ENCODE assay signal across 8 cellular contexts in genomic region chr6:13813621-13814175, GRCh38. TPM values are rescaled to one million over a fixed set of nuclear protein-coding genes. Genes with fewer than 3 reads are reported as not detected.
DNase-seq lines count a peak whose midpoint lies in the region; ATAC-seq and TF ChIP-seq lines count a peak whose summit lies in the region.

No MANE protein-coding gene starts in this region.

- H3K9ac ChIP-seq in KMS-11, result peak overlapping the region; percentile 90

- peaks cover 1% of the 10 kb centered on the region for H3K27me3 Mint-ChIP-seq in GM23338 (ENCODE audit: insufficient read depth, low read depth, poor library complexity)

- no peaks in the 10 kb centered on the region for H3K36me3 ChIP-seq in GM23338 (ENCODE audit: insufficient read depth)
- H3K36me3 ChIP-seq in KMS-11 (ENCODE audit: insufficient read depth), result no peaks in the 10 kb centered on the region
- H3K36me3 ChIP-seq in breast epithelium, result no peaks in the 10 kb centered on the region
- no peaks in the 10 kb centered on the region for H3K36me3 ChIP-seq in gastrocnemius medialis

- H3K4me2 ChIP-seq in GM23338 (peak overlapping the region; percentile 85), KMS-11 (peak overlapping the region; percentile 65)

- H3K4me1 ChIP-seq in GM23338 (ENCODE audit: insufficient read depth), result peaks cover 23% of the 10 kb centered on the region
- peaks cover 38% of the 10 kb centered on the region for H3K4me1 ChIP-seq in KMS-11 (ENCODE audit: low read depth, poor library complexity, severe bottlenecking)
- H3K4me1 ChIP-seq in breast epithelium, result peaks cover 0 to 8% of the 10 kb centered on the region in 2 donors
- H3K4me1 ChIP-seq in gastrocnemius medialis, result peaks cover 30 to 31% of the 10 kb centered on the region in 2 donors

- H3K9me2 ChIP-seq in GM23338 (ENCODE audit: insufficient read depth), result no peaks in the 10 kb centered on the region

- DNase-seq in activated T-cell treated with anti-CD3 and anti-CD28 coated beads for 1 hour (ENCODE audit: low read depth) (peak; percentile 5), GM23338 (ENCODE audit: low spot score) (peak; percentile 97), RWPE1 (ENCODE audit: low spot score) (peak; percentile 78), breast epithelium (ENCODE audit: low spot score in 2 of 2) (peak; percentile 47 to 63), gastrocnemius medialis (peak in 1 of 2 donors; percentile 10)
- DNase-seq in activated T-cell treated with anti-CD3 and anti-CD28 coated beads, Interleukin-2, amount 50 U/mL, for 1 hour, result no peak

- H3K4me3 ChIP-seq in GM23338 (peak overlapping the region; percentile 67), KMS-11 (IDR thresholded peaks at IDR 0.05; ENCODE audit: insufficient read depth, low read depth, low read length) (no peak overlapping the region), breast epithelium (peak overlapping the region; percentile 62 to 99 (median 92)), iPS-18c (ENCODE audit: insufficient read depth, low read depth, low read length) (peak overlapping the region; percentile 90), gastrocnemius medialis (peak overlapping the region; percentile 74 to 98 (median 82))

- H3K4me1 Mint-ChIP-seq in GM23338, result peaks cover 26% of the 10 kb centered on the region

- peak overlapping the region; percentile 93; the same call in 1 of the 2 replicates for H2AFZ ChIP-seq in GM23338
- H2AFZ ChIP-seq in KMS-11 (ENCODE audit: low read depth), result peak overlapping the region; percentile 82

- H3K79me2 ChIP-seq in GM23338 (replicated peaks; ENCODE audit: insufficient read depth) (peaks cover 47% of the 10 kb centered on the region), KMS-11 (ENCODE audit: insufficient read depth, low read depth) (peaks cover 39% of the 10 kb centered on the region)

- TF ChIP-seq POLR2A in breast epithelium (IDR thresholded peaks at IDR 0.05) (no peak), gastrocnemius medialis (IDR thresholded peaks at IDR 0.05) (no peak)

- ATAC-seq in GM23338 (peak; percentile 83), gastrocnemius medialis (peak; percentile 20 to 35)

- POLR2A ChIA-PET in RWPE1 (lab: Yijun Ruan, JAX; ENCODE audit: low non-redundant PET), result interaction anchor here (1.2 kb wide), 1 partner anchor 64 kb away, joined by 3 read pairs; no protein-coding TSS in a partner anchor

- H3K36me3 Mint-ChIP-seq in GM23338 (ENCODE audit: low read depth), result 0 out of 3 replicates have a peak, but pooled peaks cover 3% of the 10 kb centered on the region

- in situ Hi-C loops in gastrocnemius medialis (cut with MboI; ENCODE audit: low sequenced_read_pairs in 4 of 4), result no loop called here

- peak overlapping the region; percentile 94 for H3K4me3 Mint-ChIP-seq in GM23338

- intact Hi-C loops in breast epithelium (cut with DNase I; ENCODE audit: low total_unique reads) (loop anchor here (5.0 kb wide), 1 partner anchor 1604 kb away; no protein-coding TSS in a partner anchor), gastrocnemius medialis (cut with DNase I; ENCODE audit: low total_unique reads) (loop anchor here (1.0 to 10.0 kb wide), 4 partner anchors 105 to 486 kb away; partner anchors contain the start of genes NOL7 and TBC1D7)

- peak overlapping the region; percentile 97 for H3K27ac ChIP-seq in GM23338 (ENCODE audit: low read depth)
- peak overlapping the region; percentile 98 for H3K27ac ChIP-seq in KMS-11
- peak overlapping the region; percentile 95 for H3K27ac ChIP-seq in RWPE1
- peak overlapping the region; percentile 93 to 99 for H3K27ac ChIP-seq in breast epithelium
- H3K27ac ChIP-seq in gastrocnemius medialis, result peak overlapping the region; percentile 92 to 99 (median 98)

- peaks cover 30% of the 10 kb centered on the region for H4K20me1 ChIP-seq in GM23338 (replicated peaks; ENCODE audit: insufficient read depth)
- H4K20me1 ChIP-seq in KMS-11 (ENCODE audit: insufficient read depth), result 0 out of 2 replicates have a peak, but pooled peaks cover 5% of the 10 kb centered on the region

- H3K27me3 ChIP-seq in GM23338 (ENCODE audit: insufficient read depth) (no peaks in the 10 kb centered on the region), KMS-11 (ENCODE audit: insufficient read depth, low read depth) (no peaks in the 10 kb centered on the region), breast epithelium (no peaks in the 10 kb centered on the region), gastrocnemius medialis (no peaks in the 10 kb centered on the region)

- CTCF ChIA-PET in RWPE1 (lab: Yijun Ruan, JAX), result interaction anchor here (0.6 to 1.9 kb wide), 5 partner anchors 8 to 60 kb away, joined by 3 to 6 read pairs (median 3); no protein-coding TSS in a partner anchor

- H3K9me3 ChIP-seq in breast epithelium, result no peaks in the 10 kb centered on the region
- H3K9me3 ChIP-seq in iPS-18c (ENCODE audit: control insufficient read depth, insufficient read depth, low read length), result peaks cover 2% of the 10 kb centered on the region
- H3K9me3 ChIP-seq in gastrocnemius medialis, result no peaks in the 10 kb centered on the region

- H3K9me3 Mint-ChIP-seq in GM23338, result no peaks in the 10 kb centered on the region

- peak overlapping the region; percentile 88 for H3K27ac Mint-ChIP-seq in GM23338

- no peaks in the 10 kb centered on the region for H3F3A ChIP-seq in GM23338 (replicated peaks; ENCODE audit: low read depth)

- TF ChIP-seq CTCF in GM23338 (conservative IDR thresholded peaks at IDR 0.05; ENCODE audit: low read depth in 2 of 2) (no peak), KMS-11 (conservative IDR thresholded peaks at IDR 0.05; ENCODE audit: low read depth, low read length) (no peak), RWPE1 (conservative IDR thresholded peaks at IDR 0.05; ENCODE audit: low read depth) (no peak), breast epithelium (IDR thresholded peaks at IDR 0.05) (no peak), gastrocnemius medialis (IDR thresholded peaks at IDR 0.05 in 4 of 5, conservative IDR thresholded peaks at IDR 0.05 in 1 of 5) (no peak)

TF ChIP-seq in GM23338, 12 proteins besides CTCF, POLR2A, EP300 and RAD21:
- no peak for TF ChIP-seq STAT1 (IDR thresholded peaks at IDR 0.05; ENCODE audit: unreplicated experiment)
- TF ChIP-seq, protein P1, sequence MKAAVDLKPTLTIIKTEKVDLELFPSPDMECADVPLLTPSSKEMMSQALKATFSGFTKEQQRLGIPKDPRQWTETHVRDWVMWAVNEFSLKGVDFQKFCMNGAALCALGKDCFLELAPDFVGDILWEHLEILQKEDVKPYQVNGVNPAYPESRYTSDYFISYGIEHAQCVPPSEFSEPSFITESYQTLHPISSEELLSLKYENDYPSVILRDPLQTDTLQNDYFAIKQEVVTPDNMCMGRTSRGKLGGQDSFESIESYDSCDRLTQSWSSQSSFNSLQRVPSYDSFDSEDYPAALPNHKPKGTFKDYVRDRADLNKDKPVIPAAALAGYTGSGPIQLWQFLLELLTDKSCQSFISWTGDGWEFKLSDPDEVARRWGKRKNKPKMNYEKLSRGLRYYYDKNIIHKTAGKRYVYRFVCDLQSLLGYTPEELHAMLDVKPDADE (IDR thresholded peaks at IDR 0.05), result 0 out of 2 replicates have a peak, but pooled peaks have one; percentile 5
TF ChIP-seq in GM23338: peak in this region for 1.

RNA-seq across cellular contexts. Expression of gene MCUR1, which starts 0.7 kb away (rescaled TPM):
- total RNA-seq in GM23338 (2014; rRNA removed; shearing (Covaris generic)), result 20.3 and 21.0 TPM in 2 replicates
- polyA plus RNA-seq in GM23338 (2016; fragmentation: Nextera tagmentation; extraction: Ambion mirVana), result 63.5 and 65.3 TPM in 2 replicates
- total RNA-seq in breast epithelium (10 to 100 TPM; 12.8 to 14.9 (median 14.1) TPM), gastrocnemius medialis (10 to 100 TPM in 3 of 4 donors, 1 to 10 TPM in 1; 9.5 to 29.4 (median 18.1) TPM)
